ENCODE assay signal across 13 cellular contexts in the genomic region with DNA sequence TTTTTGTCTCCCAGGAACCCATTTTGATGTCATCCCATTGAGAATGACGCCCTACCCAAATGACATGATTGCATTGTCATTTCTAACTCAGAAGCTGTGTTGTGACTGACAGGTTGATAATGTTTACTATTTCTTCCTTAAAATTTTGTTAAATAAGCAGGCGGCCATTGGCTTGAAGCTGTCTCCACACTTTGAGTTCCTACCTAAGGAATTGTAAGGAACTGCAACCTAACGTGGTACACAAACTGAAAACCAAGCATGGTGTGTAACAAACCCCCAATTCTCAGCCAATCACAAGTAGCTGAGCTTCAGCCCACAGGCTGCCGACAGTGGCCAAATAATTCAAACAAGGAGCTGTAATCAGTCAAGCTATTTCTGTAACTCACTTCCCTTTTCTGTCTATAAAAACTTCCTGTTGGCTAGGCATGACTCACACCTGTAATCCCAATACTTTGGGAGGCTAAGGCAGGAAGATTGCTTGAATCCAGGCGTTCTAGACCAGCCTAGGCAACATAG. TPM values are rescaled to one million over a fixed set of nuclear protein-coding genes. Genes with fewer than 3 reads are reported as not detected.
DNase-seq lines count a peak whose midpoint lies in the region; ATAC-seq and TF ChIP-seq lines count a peak whose summit lies in the region.
"Had no signal": no experiment of that assay in that cellular context is flagged by ENCODE, and none has a peak within 500 bp of the region (broad histone marks: within the 10 kb centered on the region; RNA-seq: fewer than 3 reads in every experiment).

No MANE protein-coding gene starts in this region.

- no peak for TF ChIP-seq CTCF in fibroblast of the aortic adventitia (IDR thresholded peaks at IDR 0.05; ENCODE audit: insufficient read depth, low read length)
- no peak for TF ChIP-seq CTCF in right atrium auricular region (IDR thresholded peaks at IDR 0.05)

- DNase-seq in AML-193 (lab: John Stamatoyannopoulos, UW) (peak; percentile 60 to 77), SIG-M5 (lab: John Stamatoyannopoulos, UW) (peak; percentile 32), fibroblast of the aortic adventitia (ENCODE audit: low read depth) (peak; percentile 49), mucosa of gallbladder (ENCODE audit: low spot score) (no peak), right atrium auricular region (ENCODE audit: low spot score) (no peak)
- no peak for DNase-seq in natural killer cell treated with Interleukin-12 subunit alpha and Interleukin-12 subunit beta and Interleukin-15 and Interleukin-18, amount 100 ng/mL, for 72 hours (ENCODE audit: low spot score)
- DNase-seq: activated CD4-positive, alpha-beta T cell treated with anti-CD3 and anti-CD28 coated beads, Interleukin-2, amount 50 U/mL, for 1 hour; NCI-H524; stimulated activated CD8-positive, alpha-beta memory T cell treated with anti-CD3 and anti-CD28 coated beads, Interleukin-4, amount 100 ng/mL, for 48 hours had no signal

- H3K4me3 ChIP-seq in fibroblast of the aortic adventitia (ENCODE audit: low read depth, low read length) (no peak overlapping the region), right atrium auricular region (no peak overlapping the region)

- H3K36me3 ChIP-seq in right atrium auricular region = no peaks in the 10 kb centered on the region

- H3K27ac ChIP-seq in right atrium auricular region = no peak overlapping the region
- H3K27ac ChIP-seq: C4-2B had no signal

- peaks cover 4 to 11% of the 10 kb centered on the region in 2 donors for H3K27me3 Mint-ChIP-seq in natural killer cell treated with Interleukin-12 subunit alpha and Interleukin-12 subunit beta and Interleukin-15 and Interleukin-18, amount 100 ng/mL, for 72 hours

- H3K36me3 Mint-ChIP-seq in natural killer cell treated with Interleukin-12 subunit alpha and Interleukin-12 subunit beta and Interleukin-15 and Interleukin-18, amount 100 ng/mL, for 72 hours = no peaks in the 10 kb centered on the region

- H3K4me1 ChIP-seq in right atrium auricular region = peaks cover 0 to 16% of the 10 kb centered on the region in 2 donors

- no peaks in the 10 kb centered on the region for H3K27me3 ChIP-seq in right atrium auricular region

- no peaks in the 10 kb centered on the region for H3K9me3 Mint-ChIP-seq in natural killer cell treated with Interleukin-12 subunit alpha and Interleukin-12 subunit beta and Interleukin-15 and Interleukin-18, amount 100 ng/mL, for 72 hours

- ATAC-seq in HG03103 (IDR thresholded peaks at IDR 0.05; ENCODE audit: low read depth, unreplicated experiment) (peak; percentile 36), HG03378 (IDR thresholded peaks at IDR 0.05; ENCODE audit: unreplicated experiment) (no peak)
- ATAC-seq in natural killer cell treated with Interleukin-12 subunit alpha and Interleukin-12 subunit beta and Interleukin-15 and Interleukin-18, amount 100 ng/mL, for 72 hours = no peak

- peaks cover 4 to 10% of the 10 kb centered on the region in 2 donors for H3K4me1 Mint-ChIP-seq in natural killer cell treated with Interleukin-12 subunit alpha and Interleukin-12 subunit beta and Interleukin-15 and Interleukin-18, amount 100 ng/mL, for 72 hours (ENCODE audit: low read depth in 2 of 2)

- no peak overlapping the region for H3K27ac Mint-ChIP-seq in natural killer cell treated with Interleukin-12 subunit alpha and Interleukin-12 subunit beta and Interleukin-15 and Interleukin-18, amount 100 ng/mL, for 72 hours
- H3K27ac Mint-ChIP-seq: progenitor cell of endocrine pancreas had no signal

- H3K4me3 Mint-ChIP-seq in natural killer cell treated with Interleukin-12 subunit alpha and Interleukin-12 subunit beta and Interleukin-15 and Interleukin-18, amount 100 ng/mL, for 72 hours = no peak overlapping the region

- H3K9me3 ChIP-seq in right atrium auricular region = no peaks in the 10 kb centered on the region

RNA-seq across cellular contexts. Expression of gene MND1, which starts 2.9 kb away (rescaled TPM):
- total RNA-seq in fibroblast of the aortic adventitia (ENCODE audit: low replicate concordance) = 2.4 and 15.5 TPM in 2 replicates
- 10 to 100 TPM; 13.5 to 18.2 TPM for total RNA-seq in natural killer cell treated with Interleukin-12 subunit alpha and Interleukin-12 subunit beta and Interleukin-15 and Interleukin-18, amount 100 ng/mL, for 72 hours
- total RNA-seq in mucosa of gallbladder = 1.7 TPM
- total RNA-seq in right atrium auricular region = not detected

Comparison
In these comparisons a context has a peak if more than half of its experiments do, and no peak if none do; other contexts are left out.
1. DNase-seq: peak in AML-193 (2 of 2), SIG-M5 (single experiment) and fibroblast of the aortic adventitia (single experiment); none in natural killer cell treated with Interleukin-12 subunit alpha and Interleukin-12 subunit beta and Interleukin-15 and Interleukin-18, amount 100 ng/mL, for 72 hours (single experiment), mucosa of gallbladder (single experiment) and right atrium auricular region (single experiment).